10 cellular contexts compared by ENCODE assay signal in the genomic region with DNA sequence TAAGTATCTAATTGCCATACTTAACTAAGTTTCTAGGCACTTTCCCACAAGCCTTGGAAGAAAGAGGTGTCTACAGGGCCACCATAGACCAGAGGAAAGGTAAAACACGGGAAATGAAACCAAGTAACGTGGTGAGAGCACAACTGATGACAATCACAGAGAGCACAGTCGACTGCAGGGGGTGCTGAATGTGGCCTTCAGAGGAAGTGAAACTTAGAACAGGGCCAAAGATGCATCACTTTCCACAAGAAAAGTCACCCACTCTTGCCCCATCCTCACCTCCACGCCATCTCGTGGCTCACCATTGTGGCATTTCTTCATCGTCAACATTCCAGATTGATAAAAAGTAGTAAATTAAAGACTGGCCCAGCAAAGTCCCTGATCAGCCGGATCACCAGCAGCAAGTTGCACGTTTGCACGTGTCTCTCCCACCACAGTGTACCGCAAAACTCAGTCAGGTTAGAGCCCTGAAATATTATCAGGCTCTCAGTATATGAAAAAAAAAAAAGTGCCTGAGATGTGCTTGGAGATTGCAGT. TPM values are rescaled to one million over a fixed set of nuclear protein-coding genes. Genes with fewer than 3 reads are reported as not detected.
DNase-seq lines count a peak whose midpoint lies in the region; ATAC-seq, FAIRE-seq and TF ChIP-seq lines count a peak whose summit lies in the region.
"Had no signal": no experiment of that assay in that cellular context is flagged by ENCODE, and none has a peak within 500 bp of the region (broad histone marks: within the 10 kb centered on the region; RNA-seq: fewer than 3 reads in every experiment).

No MANE protein-coding gene starts in this region.

- peak; percentile 52 for DNase-seq in NK-92 treated with Interleukin-12 subunit alpha and Interleukin-12 subunit beta, amount 100 ng/mL, for 24 hours (lab: John Stamatoyannopoulos, UW)
- DNase-seq in NK-92 (lab: John Stamatoyannopoulos, UW; ENCODE audit: unreplicated experiment) (no peak), A673 (ENCODE audit: low spot score) (no peak), frontal cortex (ENCODE audit: low spot score in 2 of 2) (no peak), putamen (ENCODE audit: low spot score) (no peak)
- peak; percentile 81 for DNase-seq in activated CD4-positive, alpha-beta memory T cell treated with anti-CD3 and anti-CD28 coated beads, Interleukin-2, amount 10 ng/mL, durations not matched to agents 7 days and 5 days
- peak; percentile 84 for DNase-seq in natural killer cell treated with Interleukin-12 subunit alpha and Interleukin-12 subunit beta and Interleukin-15 and Interleukin-18, amount 100 ng/mL, for 72 hours (ENCODE audit: low spot score)

- TF ChIP-seq CTCF in A673 (conservative IDR thresholded peaks at IDR 0.05; ENCODE audit: low read depth, low read length) = no peak

- H3K36me3 ChIP-seq in A673 (ENCODE audit: insufficient read depth, low read length, poor library complexity, severe bottlenecking) = no peaks in the 10 kb centered on the region

- CTCF ChIA-PET in activated CD4-positive, alpha-beta memory T cell treated with anti-CD3 and anti-CD28 coated beads, Interleukin-2, amount 10 ng/mL, durations not matched to agents 7 days and 5 days (lab: Charles Lee) = interaction anchor here (0.7 to 2.0 kb wide), 8 partner anchors 9 to 32 kb away, joined by 3 to 7 read pairs (median 4); no protein-coding TSS in a partner anchor
- CTCF ChIA-PET in A673 (lab: Charles Lee) = no interaction called here

- no peaks in the 10 kb centered on the region for H3K27me3 Mint-ChIP-seq in activated CD4-positive, alpha-beta memory T cell treated with anti-CD3 and anti-CD28 coated beads, Interleukin-2, amount 10 ng/mL, durations not matched to agents 7 days and 5 days
- H3K27me3 Mint-ChIP-seq in natural killer cell treated with Interleukin-12 subunit alpha and Interleukin-12 subunit beta and Interleukin-15 and Interleukin-18, amount 100 ng/mL, for 72 hours = no peaks in the 10 kb centered on the region

- H3K27ac ChIP-seq in A673 (ENCODE audit: low read depth, low read length, poor library complexity, severe bottlenecking) = no peak overlapping the region
- H3K27ac ChIP-seq: 22Rv1, VCaP had no signal

- no peaks in the 10 kb centered on the region for H3K9me3 Mint-ChIP-seq in activated CD4-positive, alpha-beta memory T cell treated with anti-CD3 and anti-CD28 coated beads, Interleukin-2, amount 10 ng/mL, durations not matched to agents 7 days and 5 days
- H3K9me3 Mint-ChIP-seq in natural killer cell treated with Interleukin-12 subunit alpha and Interleukin-12 subunit beta and Interleukin-15 and Interleukin-18, amount 100 ng/mL, for 72 hours = no peaks in the 10 kb centered on the region

- ATAC-seq in HG03432 (IDR thresholded peaks at IDR 0.05; ENCODE audit: unreplicated experiment) = peak; percentile 93
- ATAC-seq in natural killer cell treated with Interleukin-12 subunit alpha and Interleukin-12 subunit beta and Interleukin-15 and Interleukin-18, amount 100 ng/mL, for 72 hours = peak; percentile 89 to 90

- FAIRE-seq in frontal cortex (lab: Jason Lieb, UNC) = no peak

- no peaks in the 10 kb centered on the region for H3K27me3 ChIP-seq in A673 (replicated peaks; ENCODE audit: insufficient read depth, low read depth, low read length, poor library complexity)

- H3K9me3 ChIP-seq in A673 (ENCODE audit: low read depth, low read length, poor library complexity, severe bottlenecking) = no peaks in the 10 kb centered on the region

- no peak overlapping the region for H3K4me3 ChIP-seq in A673 (ENCODE audit: low read depth, low read length, poor library complexity, severe bottlenecking)

- H3K4me1 ChIP-seq in A673 (ENCODE audit: insufficient read depth, low read length, poor library complexity, severe bottlenecking) = no peaks in the 10 kb centered on the region

- POLR2A ChIA-PET in activated CD4-positive, alpha-beta memory T cell treated with anti-CD3 and anti-CD28 coated beads, Interleukin-2, amount 10 ng/mL, durations not matched to agents 7 days and 5 days (lab: Charles Lee) = interaction anchor here (0.7 to 8.0 kb wide), 18 partner anchors 10 to 94 kb away, joined by 3 to 81 read pairs (median 6); a partner anchor contains a TSS
- POLR2A ChIA-PET in A673 (lab: Charles Lee; ENCODE audit: low non-redundant PET) = no interaction called here

- H3K36me3 Mint-ChIP-seq in activated CD4-positive, alpha-beta memory T cell treated with anti-CD3 and anti-CD28 coated beads, Interleukin-2, amount 10 ng/mL, durations not matched to agents 7 days and 5 days (ENCODE audit: low read depth) = peaks cover 24% of the 10 kb centered on the region
- H3K36me3 Mint-ChIP-seq in natural killer cell treated with Interleukin-12 subunit alpha and Interleukin-12 subunit beta and Interleukin-15 and Interleukin-18, amount 100 ng/mL, for 72 hours = peaks cover 5% of the 10 kb centered on the region

- peak overlapping the region; percentile 99 for H3K27ac Mint-ChIP-seq in activated CD4-positive, alpha-beta memory T cell treated with anti-CD3 and anti-CD28 coated beads, Interleukin-2, amount 10 ng/mL, durations not matched to agents 7 days and 5 days
- peak overlapping the region; percentile 96 for H3K27ac Mint-ChIP-seq in natural killer cell treated with Interleukin-12 subunit alpha and Interleukin-12 subunit beta and Interleukin-15 and Interleukin-18, amount 100 ng/mL, for 72 hours

- no TSS peak for BruUV-seq in A673 (replicated peaks; lab: Mats Ljungman, UMichigan)

- intact Hi-C loops in A673 (cut with micrococcal nuclease; ENCODE audit: unreplicated experiment) = no loop called here

- H3K4me1 Mint-ChIP-seq in activated CD4-positive, alpha-beta memory T cell treated with anti-CD3 and anti-CD28 coated beads, Interleukin-2, amount 10 ng/mL, durations not matched to agents 7 days and 5 days = peaks cover 67% of the 10 kb centered on the region
- H3K4me1 Mint-ChIP-seq in natural killer cell treated with Interleukin-12 subunit alpha and Interleukin-12 subunit beta and Interleukin-15 and Interleukin-18, amount 100 ng/mL, for 72 hours (ENCODE audit: low read depth in 2 of 2) = peaks cover 50 to 56% of the 10 kb centered on the region in 2 donors

- H3K4me3 Mint-ChIP-seq in activated CD4-positive, alpha-beta memory T cell treated with anti-CD3 and anti-CD28 coated beads, Interleukin-2, amount 10 ng/mL, durations not matched to agents 7 days and 5 days = peak overlapping the region; percentile 75
- peak overlapping the region; percentile 83 for H3K4me3 Mint-ChIP-seq in natural killer cell treated with Interleukin-12 subunit alpha and Interleukin-12 subunit beta and Interleukin-15 and Interleukin-18, amount 100 ng/mL, for 72 hours

RNA-seq across cellular contexts. Expression of a gene that starts 31.4 kb away (rescaled TPM):
- 10 to 100 TPM; 30.5 to 32.8 TPM for total RNA-seq in activated CD4-positive, alpha-beta memory T cell treated with anti-CD3 and anti-CD28 coated beads, Interleukin-2, amount 10 ng/mL, durations not matched to agents 7 days and 5 days
- 10 to 100 TPM; 45.7 to 58.1 TPM for total RNA-seq in natural killer cell treated with Interleukin-12 subunit alpha and Interleukin-12 subunit beta and Interleukin-15 and Interleukin-18, amount 100 ng/mL, for 72 hours
- total RNA-seq in A673 (2021) (3.1 and 3.2 TPM in 2 replicates), frontal cortex (68.9 TPM)

Comparison
In these comparisons a context has a peak if more than half of its experiments do, and no peak if none do; other contexts are left out.
1. DNase-seq: peak in NK-92 treated with Interleukin-12 subunit alpha and Interleukin-12 subunit beta, amount 100 ng/mL, for 24 hours (single experiment), activated CD4-positive, alpha-beta memory T cell treated with anti-CD3 and anti-CD28 coated beads, Interleukin-2, amount 10 ng/mL, durations not matched to agents 7 days and 5 days (single experiment) and natural killer cell treated with Interleukin-12 subunit alpha and Interleukin-12 subunit beta and Interleukin-15 and Interleukin-18, amount 100 ng/mL, for 72 hours (single experiment); none in NK-92 (single experiment), A673 (single experiment), frontal cortex (0 of 2) and putamen (single experiment).